In genomic region chr11:121652982-121653381, GRCh38 we compare ENCODE assay signal across 11 cellular contexts.
DNase-seq lines count a peak whose midpoint lies in the region; ATAC-seq, FAIRE-seq and TF ChIP-seq lines count a peak whose summit lies in the region.
"Had no signal": no experiment of that assay in that cellular context is flagged by ENCODE, and none has a peak within 500 bp of the region (broad histone marks: within the 10 kb centered on the region; RNA-seq: fewer than 3 reads in every experiment).

No MANE protein-coding gene starts in this region.

- no peak for ATAC-seq in GM18517 (IDR thresholded peaks at IDR 0.05; ENCODE audit: unreplicated experiment)
- no peak for ATAC-seq in HG03520 (IDR thresholded peaks at IDR 0.05; ENCODE audit: unreplicated experiment)

- H3K9me3 ChIP-seq in A673 (ENCODE audit: low read depth, low read length, poor library complexity, severe bottlenecking) (no peaks in the 10 kb centered on the region), adipocyte (ENCODE audit: control insufficient read depth, low read length) (no peaks in the 10 kb centered on the region), keratinocyte (ENCODE audit: control insufficient read depth, low read depth, low read length) (no peaks in the 10 kb centered on the region)

- H4K20me1 ChIP-seq in keratinocyte (ENCODE audit: control insufficient read depth, extremely low read depth, insufficient read depth, low read length) = no peaks in the 10 kb centered on the region

- H3K4me1 ChIP-seq in A673 (ENCODE audit: insufficient read depth, low read length, poor library complexity, severe bottlenecking) = peaks cover 38% of the 10 kb centered on the region
- H3K4me1 ChIP-seq in adipocyte (ENCODE audit: control insufficient read depth, insufficient read depth, low read length) = peaks cover 27% of the 10 kb centered on the region
- peaks cover 22% of the 10 kb centered on the region for H3K4me1 ChIP-seq in keratinocyte (ENCODE audit: control insufficient read depth, extremely low read depth, insufficient read depth, low read length)

- H3K36me3 ChIP-seq in A673 (ENCODE audit: insufficient read depth, low read length, poor library complexity, severe bottlenecking) (no peaks in the 10 kb centered on the region), H7 (replicated peaks; ENCODE audit: control insufficient read depth, insufficient read depth, low read length) (no peaks in the 10 kb centered on the region), adipocyte (ENCODE audit: control insufficient read depth, insufficient read depth, low read length, severe bottlenecking) (no peaks in the 10 kb centered on the region), keratinocyte (ENCODE audit: control insufficient read depth in 2 of 2, extremely low read depth in 1 of 2, insufficient read depth in 2 of 2, low read length in 2 of 2) (no peaks in the 10 kb centered on the region)

- H3K27me3 ChIP-seq in A673 (replicated peaks; ENCODE audit: insufficient read depth, low read depth, low read length, poor library complexity) = no peaks in the 10 kb centered on the region
- H3K27me3 ChIP-seq in H7 (ENCODE audit: control insufficient read depth, insufficient read depth, low read length) = no peaks in the 10 kb centered on the region
- H3K27me3 ChIP-seq in adipocyte (replicated peaks; ENCODE audit: control insufficient read depth, insufficient read depth, low read length) = no peaks in the 10 kb centered on the region
- H3K27me3 ChIP-seq in keratinocyte (ENCODE audit: control insufficient read depth, extremely low read depth, insufficient read depth, low read length) = no peaks in the 10 kb centered on the region

- peak; percentile 82 for TF ChIP-seq CTCF in A673 (conservative IDR thresholded peaks at IDR 0.05; ENCODE audit: low read depth, low read length)
- TF ChIP-seq CTCF in keratinocyte (optimal IDR thresholded peaks at IDR 0.05 in 1 of 3, IDR thresholded peaks at IDR 0.05 in 1 of 3, conservative IDR thresholded peaks at IDR 0.05 in 1 of 3; ENCODE audit: extremely low read depth in 1 of 3, insufficient read depth in 2 of 3, low read length in 3 of 3) = peak in 2 of 3 experiments; percentile 13 to 21

- POLR2A ChIA-PET in A673 (lab: Charles Lee; ENCODE audit: low non-redundant PET) = no interaction called here

- no peak overlapping the region for H2AFZ ChIP-seq in keratinocyte (ENCODE audit: control insufficient read depth, low read length)

- H3K4me2 ChIP-seq in keratinocyte (ENCODE audit: control insufficient read depth, extremely low read depth, insufficient read depth, low read depth, low read length) = no peak overlapping the region
- H3K4me2 ChIP-seq: KMS-11 had no signal

- DNase-seq in A673 (ENCODE audit: low spot score) = peak; percentile 81
- peak; percentile 57 for DNase-seq in H7
- peak; percentile 50 for DNase-seq in adipocyte (ENCODE audit: low read depth)
- no peak for DNase-seq in keratinocyte (ENCODE audit: low read depth, low spot score)
- no peak for DNase-seq in KG1 (lab: John Stamatoyannopoulos, UW)
- no peak for DNase-seq in CD1c-positive myeloid dendritic cell (ENCODE audit: extremely low spot score)
- DNase-seq: activated CD8-positive, alpha-beta memory T cell treated with anti-CD3 and anti-CD28 coated beads for 24 hours had no signal

- no peak for FAIRE-seq in keratinocyte (lab: Jason Lieb, UNC)
- FAIRE-seq: islet of Langerhans had no signal

- H3K27ac ChIP-seq in A673 (ENCODE audit: low read depth, low read length, poor library complexity, severe bottlenecking) = peak overlapping the region; percentile 25
- H3K27ac ChIP-seq in keratinocyte (ENCODE audit: control insufficient read depth, insufficient read depth, low read length) = no peak overlapping the region
- H3K27ac ChIP-seq: KMS-11 had no signal

- peaks cover 2% of the 10 kb centered on the region for H3K9me1 ChIP-seq in keratinocyte (ENCODE audit: control insufficient read depth, extremely low read depth, insufficient read depth, low read length)

- CTCF ChIA-PET in A673 (lab: Charles Lee) = interaction anchor here (0.6 kb wide), 1 partner anchor 871 kb away, joined by 4 read pairs; no protein-coding TSS in a partner anchor

- intact Hi-C loops in A673 (cut with micrococcal nuclease; ENCODE audit: unreplicated experiment) = loop anchor here (10.0 kb wide), 2 partner anchors 192 to 932 kb away; no protein-coding TSS in a partner anchor

- H3K4me3 ChIP-seq in A673 (ENCODE audit: low read depth, low read length, poor library complexity, severe bottlenecking) = no peak overlapping the region
- no peak overlapping the region for H3K4me3 ChIP-seq in H7 (ENCODE audit: insufficient read depth, low read depth, low read length)
- H3K4me3 ChIP-seq in adipocyte (ENCODE audit: low read length) = no peak overlapping the region
- H3K4me3 ChIP-seq in keratinocyte (ENCODE audit: control insufficient read depth in 2 of 3, extremely low read depth in 1 of 3, insufficient read depth in 2 of 3, low read depth in 1 of 3, low read length in 3 of 3) = no peak overlapping the region

- dilution Hi-C loops in keratinocyte (cut with MboI; ENCODE audit: extremely low pct_ligation_motif_present, low sequenced_read_pairs) = no loop called here

- no peaks in the 10 kb centered on the region for H3K79me2 ChIP-seq in keratinocyte (ENCODE audit: control insufficient read depth, insufficient read depth, low read length)

- BruUV-seq in A673 (replicated peaks; lab: Mats Ljungman, UMichigan) = no TSS peak

- H3K9ac ChIP-seq in adipocyte (ENCODE audit: low read length) = no peak overlapping the region
- no peak overlapping the region for H3K9ac ChIP-seq in keratinocyte (ENCODE audit: control insufficient read depth, extremely low read depth, insufficient read depth, low read length)
- H3K9ac ChIP-seq: KMS-11 had no signal

Comparison
In these comparisons a context has a peak if more than half of its experiments do, and no peak if none do; other contexts are left out.
1. DNase-seq: peak in A673 (single experiment), H7 (single experiment) and adipocyte (single experiment); none in keratinocyte (single experiment), KG1 (single experiment) and CD1c-positive myeloid dendritic cell (single experiment).